In genomic region chr1:223712856-223713494, GRCh38 we compare ENCODE assay signal across 8 cellular contexts.
DNase-seq lines count a peak whose midpoint lies in the region; ATAC-seq and TF ChIP-seq lines count a peak whose summit lies in the region.

No MANE protein-coding gene starts in this region.

- TF ChIP-seq CTCF in VCaP (conservative IDR thresholded peaks at IDR 0.05) (no peak), coronary artery (IDR thresholded peaks at IDR 0.05) (no peak)

- H3K27ac Mint-ChIP-seq in stimulated activated naive CD8-positive, alpha-beta T cell treated with anti-CD3 and anti-CD28 coated beads, Interleukin-15, amount 100 ng/mL, for 72 hours = peak overlapping the region; percentile 29 to 77

- peak; percentile 31 for ATAC-seq in HG03095 (IDR thresholded peaks at IDR 0.05; ENCODE audit: unreplicated experiment)
- ATAC-seq in stimulated activated naive CD8-positive, alpha-beta T cell treated with anti-CD3 and anti-CD28 coated beads, Interleukin-15, amount 100 ng/mL, for 72 hours = peak; percentile 64

- DNase-seq in NCI-H82 (lab: John Stamatoyannopoulos, UW) = peak; percentile 66
- no peak for DNase-seq in NCI-H82 treated with DMSO at 0.1 percent for 48 hours (lab: John Stamatoyannopoulos, UW; ENCODE audit: unreplicated experiment)
- DNase-seq in coronary artery (ENCODE audit: low spot score) = no peak
- peak; percentile 45 for DNase-seq in medulla oblongata (ENCODE audit: extremely low spot score)
- DNase-seq in stimulated activated naive CD8-positive, alpha-beta T cell treated with anti-CD3 and anti-CD28 coated beads, Interleukin-15, amount 100 ng/mL, for 72 hours = peak; percentile 32 to 49
- DNase-seq in D341Med (ENCODE audit: low spot score) = no peak

- no peaks in the 10 kb centered on the region for H3K27me3 Mint-ChIP-seq in stimulated activated naive CD8-positive, alpha-beta T cell treated with anti-CD3 and anti-CD28 coated beads, Interleukin-15, amount 100 ng/mL, for 72 hours

- H3K4me3 ChIP-seq in coronary artery = peak overlapping the region; percentile 86

- H3K27ac ChIP-seq in VCaP (peak overlapping the region; percentile 84), coronary artery (peak overlapping the region; percentile 91 to 96)

- H3K4me1 Mint-ChIP-seq in stimulated activated naive CD8-positive, alpha-beta T cell treated with anti-CD3 and anti-CD28 coated beads, Interleukin-15, amount 100 ng/mL, for 72 hours = peaks cover 52% of the 10 kb centered on the region

- H3K4me3 Mint-ChIP-seq in stimulated activated naive CD8-positive, alpha-beta T cell treated with anti-CD3 and anti-CD28 coated beads, Interleukin-15, amount 100 ng/mL, for 72 hours = peak overlapping the region; percentile 75 to 81

- H3K9me3 Mint-ChIP-seq in stimulated activated naive CD8-positive, alpha-beta T cell treated with anti-CD3 and anti-CD28 coated beads, Interleukin-15, amount 100 ng/mL, for 72 hours = no peaks in the 10 kb centered on the region

Comparison
In these comparisons a context has a peak if more than half of its experiments do, and no peak if none do; other contexts are left out.
1. DNase-seq: peak in NCI-H82 (single experiment), medulla oblongata (single experiment) and stimulated activated naive CD8-positive, alpha-beta T cell treated with anti-CD3 and anti-CD28 coated beads, Interleukin-15, amount 100 ng/mL, for 72 hours (2 of 2); none in NCI-H82 treated with DMSO at 0.1 percent for 48 hours (single experiment), coronary artery (single experiment) and D341Med (single experiment).